In genomic region chr2:180991820-180992219, GRCh38 we compare ENCODE assay signal across 13 cellular contexts. TPM values are rescaled to one million over a fixed set of nuclear protein-coding genes. Genes with fewer than 3 reads are reported as not detected.
A peak's percentile ranks its signal among the peaks of the same experiment; 100 is the strongest.
DNase-seq lines count a peak whose midpoint lies in the region; ATAC-seq, FAIRE-seq and TF ChIP-seq lines count a peak whose summit lies in the region.
"Had no signal": no experiment of that assay in that cellular context is flagged by ENCODE, and none has a peak within 500 bp of the region (broad histone marks: within the 10 kb centered on the region; RNA-seq: fewer than 3 reads in every experiment).

No MANE protein-coding gene starts in this region.

- intact Hi-C loops in GM12878 (cut with micrococcal nuclease; ENCODE audit: unreplicated experiment) (no loop called here), upper lobe of right lung (cut with DNase I) (no loop called here)
- intact Hi-C loops in CD4-positive, alpha-beta memory T cell (cut with micrococcal nuclease) = no loop called here

- CTCF ChIA-PET in GM12878 (lab: Yijun Ruan, JAX) = interaction anchor here (1.0 to 3.1 kb wide), 7 partner anchors 10 to 868 kb away, joined by 4 to 27 read pairs (median 7); partner anchors contain the start of gene UBE2E3
- CTCF ChIA-PET in CD4-positive, alpha-beta memory T cell (lab: Charles Lee; ENCODE audit: partially characterized antibody) = interaction anchor here (1.1 to 1.2 kb wide), 2 partner anchors 10 to 14 kb away, joined by 3 read pairs; no protein-coding TSS in a partner anchor

- H3K36me3 Mint-ChIP-seq in CD4-positive, alpha-beta memory T cell = peaks cover 14% of the 10 kb centered on the region in 2 donors

- BruUV-seq in GM12878 (replicated peaks; lab: Mats Ljungman, UMichigan) = no TSS peak

- 35% methylated on average over 4 of the region's 4 CpGs for WGBS in GM12878 (ENCODE audit: insufficient coverage, insufficient replicate concordance, low lambda C conversion rate, missing lambda C conversion rate)

- no peak overlapping the region for H3K27ac Mint-ChIP-seq in CD4-positive, alpha-beta memory T cell
- H3K27ac Mint-ChIP-seq: CD8-positive, alpha-beta T cell had no signal

- peak overlapping the region; percentile 47 for H3K27ac ChIP-seq in GM12878 (ENCODE audit: control insufficient read depth, insufficient read depth)
- no peak overlapping the region for H3K27ac ChIP-seq in upper lobe of right lung
- no peak overlapping the region for H3K27ac ChIP-seq in CD4-positive, alpha-beta memory T cell (ENCODE audit: low read depth, low read length)
- H3K27ac ChIP-seq: left lung, neutrophil had no signal

- H3K4me1 ChIP-seq in GM12878 (ENCODE audit: control insufficient read depth, insufficient read depth, low read length) (peaks cover 12% of the 10 kb centered on the region), upper lobe of right lung (no peaks in the 10 kb centered on the region)
- H3K4me1 ChIP-seq in CD4-positive, alpha-beta memory T cell (ENCODE audit: insufficient read depth, low read length) = no peaks in the 10 kb centered on the region
- H3K4me1 ChIP-seq: left lung had no signal

- peak; percentile 72 for FAIRE-seq in GM12878 (lab: Jason Lieb, UNC)

- ATAC-seq in GM18907 (IDR thresholded peaks at IDR 0.05; ENCODE audit: unreplicated experiment) = peak; percentile 70
- peak; percentile 88 for ATAC-seq in GM21529 (IDR thresholded peaks at IDR 0.05; ENCODE audit: unreplicated experiment)
- ATAC-seq in HG03064 (IDR thresholded peaks at IDR 0.05; ENCODE audit: low read depth, unreplicated experiment) = peak; percentile 75
- ATAC-seq in GM12878 = peak; percentile 82
- no peak for ATAC-seq in upper lobe of right lung
- ATAC-seq: CD8-positive, alpha-beta T cell; left lung had no signal

- no peak for TF ChIP-seq CTCF in GM12878 (IDR thresholded peaks at IDR 0.05 in 2 of 3, conservative IDR thresholded peaks at IDR 0.05 in 1 of 3; ENCODE audit: control insufficient read depth in 2 of 3, extremely low read depth in 1 of 3, insufficient read depth in 1 of 3, low read depth in 3 of 3, low read length in 3 of 3)
- no peak for TF ChIP-seq CTCF in upper lobe of right lung (IDR thresholded peaks at IDR 0.05)

- peaks cover 3% of the 10 kb centered on the region for H3K79me2 ChIP-seq in GM12878 (ENCODE audit: control insufficient read depth, insufficient read depth, low read length)

- DNase-seq in GM12878 (ENCODE audit: low read depth, low spot score) = no peak
- no peak for DNase-seq in upper lobe of right lung
- no peak for DNase-seq in NCI-H82 (lab: John Stamatoyannopoulos, UW)
- DNase-seq in CD4-positive, alpha-beta memory T cell = no peak
- DNase-seq in SW 1271 (lab: John Stamatoyannopoulos, UW) = no peak
- DNase-seq: amygdala; CD8-positive, alpha-beta T cell; NCI-H524 had no signal

- H4K20me1 ChIP-seq in GM12878 (ENCODE audit: control insufficient read depth, insufficient read depth) = no peaks in the 10 kb centered on the region

- no peak overlapping the region for H3K4me3 ChIP-seq in GM12878
- H3K4me3 ChIP-seq in upper lobe of right lung = no peak overlapping the region
- H3K4me3 ChIP-seq in CD4-positive, alpha-beta memory T cell (ENCODE audit: low read length in 2 of 2) = no peak overlapping the region
- H3K4me3 ChIP-seq: left lung had no signal

- POLR2A ChIA-PET in GM12878 (lab: Charles Lee) = interaction anchor here (1.0 kb wide), 1 partner anchor 54 kb away, joined by 3 read pairs; no protein-coding TSS in a partner anchor
- POLR2A ChIA-PET in CD4-positive, alpha-beta memory T cell (lab: Charles Lee; ENCODE audit: partially characterized antibody) = interaction anchor here (1.4 kb wide), 1 partner anchor 11 kb away, joined by 4 read pairs; the partner anchor contains the start of gene UBE2E3

- H3K4me1 Mint-ChIP-seq in CD4-positive, alpha-beta memory T cell = peaks cover 11 to 22% (median 18%) of the 10 kb centered on the region in 4 donors

- no peaks in the 10 kb centered on the region for H3K27me3 ChIP-seq in GM12878 (replicated peaks in 1 of 2; ENCODE audit: control insufficient read depth in 2 of 2, insufficient read depth in 2 of 2, low read length in 1 of 2)
- no peaks in the 10 kb centered on the region for H3K27me3 ChIP-seq in upper lobe of right lung
- no peaks in the 10 kb centered on the region for H3K27me3 ChIP-seq in CD4-positive, alpha-beta memory T cell (ENCODE audit: insufficient read depth, low read length)
- H3K27me3 ChIP-seq: left lung, neutrophil had no signal

- no peak for TF ChIP-seq RAD21 in GM12878 (IDR thresholded peaks at IDR 0.05; ENCODE audit: insufficient read depth, low read depth, low read length)

- H3K27me3 Mint-ChIP-seq in CD4-positive, alpha-beta memory T cell = no peaks in the 10 kb centered on the region

- H3K36me3 ChIP-seq in GM12878 (ENCODE audit: control insufficient read depth in 2 of 2, insufficient read depth in 2 of 2, low read length in 1 of 2) (no peaks in the 10 kb centered on the region; a peak in 1 of 4 replicates), upper lobe of right lung (no peaks in the 10 kb centered on the region)
- no peaks in the 10 kb centered on the region for H3K36me3 ChIP-seq in CD4-positive, alpha-beta memory T cell (ENCODE audit: insufficient read depth, low read length)
- H3K36me3 ChIP-seq: left lung, neutrophil had no signal

- H3K9ac ChIP-seq in GM12878 (ENCODE audit: control insufficient read depth, insufficient read depth, low read length) = no peak overlapping the region

- no peaks in the 10 kb centered on the region for H3K9me3 Mint-ChIP-seq in CD4-positive, alpha-beta memory T cell
- H3K9me3 Mint-ChIP-seq: CD8-positive, alpha-beta T cell had no signal

- peak overlapping the region; percentile 75 for H3K4me2 ChIP-seq in GM12878 (ENCODE audit: control insufficient read depth, insufficient read depth)

- no peaks in the 10 kb centered on the region for H3K9me3 ChIP-seq in GM12878 (replicated peaks; ENCODE audit: control insufficient read depth, insufficient read depth, low read length)
- H3K9me3 ChIP-seq in upper lobe of right lung = no peaks in the 10 kb centered on the region
- no peaks in the 10 kb centered on the region for H3K9me3 ChIP-seq in CD4-positive, alpha-beta memory T cell (ENCODE audit: control insufficient read depth in 1 of 2, low read length in 2 of 2)
- H3K9me3 ChIP-seq: left lung, neutrophil had no signal

- no peak overlapping the region; the same call in 1 of the 2 replicates for H2AFZ ChIP-seq in GM12878 (ENCODE audit: control insufficient read depth, low read depth, low read length)

- RAD21 ChIA-PET in GM12878 (lab: Charles Lee; ENCODE audit: unreplicated experiment) = interaction anchor here (1.1 to 1.6 kb wide), 3 partner anchors 11 to 67 kb away, joined by 4 to 9 read pairs (median 5); partner anchors contain the start of gene UBE2E3

- no peak overlapping the region for H3K4me3 Mint-ChIP-seq in CD4-positive, alpha-beta memory T cell
- H3K4me3 Mint-ChIP-seq: CD8-positive, alpha-beta T cell had no signal

- in situ Hi-C loops in GM12878 (cut with MboI) = no loop called here

- TF ChIP-seq EP300 in GM12878 (IDR thresholded peaks at IDR 0.05; ENCODE audit: borderline replicate concordance in 1 of 2, control insufficient read depth in 1 of 2, low read depth in 2 of 2, low read length in 2 of 2) = no peak

- SMC1A ChIA-PET in GM12878 (lab: Charles Lee; ENCODE audit: uncharacterized antibody, unreplicated experiment) = interaction anchor here (1.2 to 2.4 kb wide), 6 partner anchors 8 to 68 kb away, joined by 3 to 14 read pairs (median 6); no protein-coding TSS in a partner anchor

- no peak for TF ChIP-seq POLR2A in GM12878 (IDR thresholded peaks at IDR 0.05; ENCODE audit: low read depth, low read length)

TF ChIP-seq in GM12878, 131 proteins besides CTCF, POLR2A, EP300 and RAD21 (continues in another document):
- TF ChIP-seq BHLHE40 (IDR thresholded peaks at IDR 0.05; ENCODE audit: borderline replicate concordance in 1 of 2, low read depth in 2 of 2, low read length in 1 of 2) (no peak), PAX8 (IDR thresholded peaks at IDR 0.05) (no peak), CHD4 (IDR thresholded peaks at IDR 0.05) (no peak), YBX1 (IDR thresholded peaks at IDR 0.05) (no peak), GABPA (IDR thresholded peaks at IDR 0.05; ENCODE audit: low read depth) (no peak), MEF2B (IDR thresholded peaks at IDR 0.05; ENCODE audit: partially characterized antibody, poor library complexity, severe bottlenecking) (no peak), PKNOX1 (IDR thresholded peaks at IDR 0.05) (no peak), TCF7 (IDR thresholded peaks at IDR 0.05; ENCODE audit: borderline replicate concordance) (no peak), TAF1 (IDR thresholded peaks at IDR 0.05; ENCODE audit: borderline replicate concordance, low read depth, low read length) (no peak), BMI1 (IDR thresholded peaks at IDR 0.05; ENCODE audit: borderline replicate concordance) (no peak)

RNA-seq across cellular contexts. Expression of gene UBE2E3, which starts 11.4 kb away (rescaled TPM):
- 4.8 and 4.9 TPM in 2 replicates for total RNA-seq in GM12878 (2013; cell fraction: nucleolus; rRNA removed)
- 23.4 and 24.5 TPM in 2 replicates for total RNA-seq in GM12878 (2014; rRNA removed)
- total RNA-seq in GM12878 (2014; rRNA removed; fragmentation: Illumina TruSeq; extraction: Trizol) = 17.1 and 18.5 TPM in 2 replicates
- total RNA-seq in GM12878 (2021) = 22.4 and 27.0 TPM in 2 replicates
- 22.3 TPM for polyA plus RNA-seq in GM12878 (2011; ENCODE audit: low read depth)
- polyA plus RNA-seq in GM12878 (2011; rRNA removed) = 46.4 and 49.8 TPM in 2 replicates
- 31.4 and 34.4 TPM in 2 replicates for polyA plus RNA-seq in GM12878 (2011; cell fraction: cytosol; rRNA removed)
- polyA plus RNA-seq in GM12878 (2011; cell fraction: nucleus; rRNA removed) = 31.3 and 37.2 TPM in 2 replicates
- polyA plus RNA-seq in GM12878 (2012) = 30.8 and 34.1 TPM in 2 replicates
- polyA plus RNA-seq in GM12878 (2014; fragmentation: Illumina TruSeq; extraction: Trizol) = 50.0 and 73.9 TPM in 2 replicates
- polyA plus RNA-seq in GM12878 (2014; fragmentation: Nextera tagmentation; extraction: Ambion mirVana) = 10 to 100 TPM; 14.9 to 22.7 TPM
- 24.0 and 29.9 TPM in 2 replicates for polyA plus RNA-seq in GM12878 (2014; rRNA removed)
- 10 to 100 TPM; 27.9 to 37.9 TPM for polyA plus RNA-seq in GM12878 (2016; fragmentation: Nextera tagmentation; extraction: Ambion mirVana)
- polyA minus RNA-seq in GM12878 (2011; rRNA and poly(A)+ RNA removed) = 16.8 and 19.4 TPM in 2 replicates
- 5.1 and 11.1 TPM in 2 replicates for polyA minus RNA-seq in GM12878 (2011; cell fraction: cytosol; rRNA and poly(A)+ RNA removed)
- polyA minus RNA-seq in GM12878 (2011; cell fraction: nucleus; rRNA and poly(A)+ RNA removed) = 10.5 and 19.1 TPM in 2 replicates
- total RNA-seq in upper lobe of right lung = 33.8 TPM
- 10 to 100 TPM; 25.0 to 27.0 TPM for total RNA-seq in CD4-positive, alpha-beta memory T cell
- 10 to 100 TPM; 45.2 to 55.0 TPM for polyA plus RNA-seq in CD4-positive, alpha-beta memory T cell
